Comparison of ENCODE assay signal across 18 cellular contexts in genomic region chr9:23790341-23791260, GRCh38. TPM values are rescaled to one million over a fixed set of nuclear protein-coding genes. Genes with fewer than 3 reads are reported as not detected.
DNase-seq lines count a peak whose midpoint lies in the region; ATAC-seq and TF ChIP-seq lines count a peak whose summit lies in the region.
"Had no signal": no experiment of that assay in that cellular context is flagged by ENCODE, and none has a peak within 500 bp of the region (broad histone marks: within the 10 kb centered on the region; RNA-seq: fewer than 3 reads in every experiment).

No MANE protein-coding gene starts in this region.

- WGBS in smooth muscle cell (ENCODE audit: low lambda C conversion rate), result 76% methylated on average over 9 of the region's 9 CpGs

- no peaks in the 10 kb centered on the region for H3K36me3 ChIP-seq in HEK293 (ENCODE audit: control insufficient read depth in 2 of 2, insufficient read depth in 1 of 2, low read length in 2 of 2)
- no peaks in the 10 kb centered on the region for H3K36me3 ChIP-seq in smooth muscle cell (ENCODE audit: low read depth)
- no peaks in the 10 kb centered on the region for H3K36me3 ChIP-seq in left lung
- H3K36me3 ChIP-seq: BE2C had no signal

- no peak overlapping the region for H3K4me2 ChIP-seq in smooth muscle cell
- H3K4me2 ChIP-seq: A549 had no signal

- H3K4me1 ChIP-seq in HEK293 (ENCODE audit: control insufficient read depth, insufficient read depth, low read length) (peaks cover 17% of the 10 kb centered on the region), smooth muscle cell (ENCODE audit: low read depth) (no peaks in the 10 kb centered on the region), left lung (no peaks in the 10 kb centered on the region)
- H3K4me1 ChIP-seq: A549, BE2C had no signal

- H3K27me3 Mint-ChIP-seq in glutamatergic neuron (ENCODE audit: unreplicated experiment), result peaks cover 6% of the 10 kb centered on the region
- H3K27me3 Mint-ChIP-seq in neural crest cell (ENCODE audit: low read depth), result no peaks in the 10 kb centered on the region
- no peaks in the 10 kb centered on the region for H3K27me3 Mint-ChIP-seq in CD4-positive, alpha-beta T cell

- H3K79me2 ChIP-seq in smooth muscle cell (ENCODE audit: low read depth), result no peaks in the 10 kb centered on the region

- no peak overlapping the region for H3K9ac ChIP-seq in smooth muscle cell (ENCODE audit: low read depth)

- DNase-seq in M059J (ENCODE audit: low read depth) (peak; percentile 32), glutamatergic neuron (no peak), neural crest cell (ENCODE audit: low read depth, low spot score) (no peak), smooth muscle cell (lab: John Stamatoyannopoulos, UW; ENCODE audit: unreplicated experiment) (no peak), left lung (no peak)
- no peak for DNase-seq in CD4-positive, alpha-beta T cell
- DNase-seq: BE2C; CD8-positive, alpha-beta T cell; COR-L47; DMS153; DMS79 treated with DMSO at 0.1 percent for 48 hours; EL; IMR-90 had no signal

- H4K20me1 ChIP-seq in smooth muscle cell (ENCODE audit: low read depth), result no peaks in the 10 kb centered on the region

- H3K4me3 Mint-ChIP-seq in glutamatergic neuron (ENCODE audit: unreplicated experiment) (peak overlapping the region; percentile 21), neural crest cell (no peak overlapping the region)
- no peak overlapping the region for H3K4me3 Mint-ChIP-seq in CD4-positive, alpha-beta T cell
- H3K4me3 Mint-ChIP-seq: CD8-positive, alpha-beta T cell had no signal

- H3K27ac ChIP-seq in HEK293 (ENCODE audit: extremely low read depth, low read depth, low read length) (peak overlapping the region; percentile 32), smooth muscle cell (ENCODE audit: low read depth) (no peak overlapping the region), left lung (no peak overlapping the region)
- no peak overlapping the region for H3K27ac ChIP-seq in CD4-positive, alpha-beta T cell (ENCODE audit: low read depth, low read length)
- H3K27ac ChIP-seq: A549, C4-2B had no signal

- TF ChIP-seq CTCF in HEK293 (tag by site-specific recombination; IDR thresholded peaks at IDR 0.05) (no peak), glutamatergic neuron (IDR thresholded peaks at IDR 0.05; ENCODE audit: partially characterized antibody, unreplicated experiment) (no peak), neural crest cell (conservative IDR thresholded peaks at IDR 0.05) (no peak), smooth muscle cell (IDR thresholded peaks at IDR 0.05; ENCODE audit: borderline replicate concordance, insufficient read depth, poor library complexity, severe bottlenecking) (no peak), left lung (IDR thresholded peaks at IDR 0.05) (no peak)
- TF ChIP-seq CTCF in CD4-positive, alpha-beta T cell (IDR thresholded peaks at IDR 0.05), result no peak

- no peaks in the 10 kb centered on the region for H3K9me3 ChIP-seq in HEK293 (ENCODE audit: control insufficient read depth, insufficient read depth, low read depth, low read length)
- no peaks in the 10 kb centered on the region for H3K9me3 ChIP-seq in smooth muscle cell (replicated peaks; ENCODE audit: low read depth)
- H3K9me3 ChIP-seq in CD4-positive, alpha-beta T cell (ENCODE audit: control insufficient read depth, low read length), result peaks cover 4% of the 10 kb centered on the region
- no peaks in the 10 kb centered on the region for H3K9me3 ChIP-seq in left lung
- H3K9me3 ChIP-seq: A549, BE2C had no signal

- no peak overlapping the region for H2AFZ ChIP-seq in smooth muscle cell (ENCODE audit: low read depth)

- H3K36me3 Mint-ChIP-seq in glutamatergic neuron (ENCODE audit: unreplicated experiment) (no peaks in the 10 kb centered on the region), neural crest cell (ENCODE audit: low read depth) (no peaks in the 10 kb centered on the region)
- no peaks in the 10 kb centered on the region for H3K36me3 Mint-ChIP-seq in CD4-positive, alpha-beta T cell (ENCODE audit: low read depth)
- H3K36me3 Mint-ChIP-seq: CD8-positive, alpha-beta T cell had no signal

- no peak overlapping the region for H3K4me3 ChIP-seq in HEK293 (ENCODE audit: low read depth, low read length)
- no peak overlapping the region for H3K4me3 ChIP-seq in smooth muscle cell
- no peak overlapping the region for H3K4me3 ChIP-seq in left lung
- H3K4me3 ChIP-seq: A549 had no signal

- ATAC-seq in CD4-positive, alpha-beta T cell (ENCODE audit: poor library complexity), result no peak
- no peak for ATAC-seq in left lung
- ATAC-seq: A549; CD8-positive, alpha-beta T cell; HCT116 had no signal

- POLR2A ChIA-PET in HEK293 (lab: Yijun Ruan, JAX), result interaction anchor here (2.4 kb wide), 1 partner anchor 31 kb away, joined by 11 read pairs; no protein-coding TSS in a partner anchor
- POLR2A ChIA-PET in CD4-positive, alpha-beta T cell (lab: Charles Lee), result no interaction called here

- intact Hi-C loops in CD4-positive, alpha-beta T cell (cut with DNase I, micrococcal nuclease), result no loop called here
- intact Hi-C loops in left lung (cut with DNase I), result no loop called here

- no peaks in the 10 kb centered on the region for H3K27me3 ChIP-seq in smooth muscle cell (ENCODE audit: low read depth)
- H3K27me3 ChIP-seq in CD4-positive, alpha-beta T cell (ENCODE audit: control insufficient read depth, insufficient read depth, low read length), result no peaks in the 10 kb centered on the region
- no peaks in the 10 kb centered on the region for H3K27me3 ChIP-seq in left lung
- H3K27me3 ChIP-seq: BE2C had no signal

- H3K4me1 Mint-ChIP-seq in glutamatergic neuron (ENCODE audit: low read depth, unreplicated experiment) (peaks cover 33% of the 10 kb centered on the region), neural crest cell (peaks cover 7% of the 10 kb centered on the region)
- H3K4me1 Mint-ChIP-seq in CD4-positive, alpha-beta T cell (ENCODE audit: low read depth), result no peaks in the 10 kb centered on the region

- CTCF ChIA-PET in HEK293 (lab: Yijun Ruan, JAX), result no interaction called here
- CTCF ChIA-PET in CD4-positive, alpha-beta T cell (lab: Charles Lee), result no interaction called here

- H3K9me3 Mint-ChIP-seq in glutamatergic neuron (ENCODE audit: unreplicated experiment) (peaks cover 5% of the 10 kb centered on the region), neural crest cell (no peaks in the 10 kb centered on the region)
- H3K9me3 Mint-ChIP-seq in CD4-positive, alpha-beta T cell, result no peaks in the 10 kb centered on the region

- H3F3A ChIP-seq in smooth muscle cell (ENCODE audit: low read depth), result no peaks in the 10 kb centered on the region

- H3K27ac Mint-ChIP-seq in glutamatergic neuron (ENCODE audit: unreplicated experiment), result peak overlapping the region; percentile 49
- peak overlapping the region; percentile 22 for H3K27ac Mint-ChIP-seq in neural crest cell (ENCODE audit: unreplicated experiment)
- H3K27ac Mint-ChIP-seq in CD4-positive, alpha-beta T cell, result no peak overlapping the region
- H3K27ac Mint-ChIP-seq: CD8-positive, alpha-beta T cell had no signal

TF ChIP-seq in HEK293, 187 proteins besides CTCF, POLR2A, EP300 and RAD21 (continues in another document):
- no peak for TF ChIP-seq ZSCAN4 (tag by site-specific recombination; IDR thresholded peaks at IDR 0.05)
- TF ChIP-seq PRDM1 (tag by site-specific recombination; IDR thresholded peaks at IDR 0.05), result 0 out of 2 replicates have a peak, but pooled peaks have one; percentile 28
- TF ChIP-seq ZNF248 (tag by site-specific recombination; IDR thresholded peaks at IDR 0.05), result no peak
- peak; percentile 31; the same call in 1 of the 2 replicates for TF ChIP-seq ZXDB (tag by site-specific recombination; IDR thresholded peaks at IDR 0.05)

RNA-seq across cellular contexts. Expression of gene ELAVL2, which starts 35.4 kb away (rescaled TPM):
- 15.0 and 21.6 TPM in 2 replicates for total RNA-seq in M059J (2014; rRNA removed; shearing (Covaris generic))
- total RNA-seq in glutamatergic neuron (ENCODE audit: unreplicated experiment) (384 TPM), neural crest cell (26.0 and 31.3 TPM in 2 replicates), smooth muscle cell (3.5 and 5.6 TPM in 2 replicates), left lung (under 1 TPM in 1 of 2 donors, not detected in 1; 0.35 TPM)
- 2.3 TPM in 1 of 2 replicates, not detected in the other for polyA plus RNA-seq in smooth muscle cell
- not detected for total RNA-seq in CD4-positive, alpha-beta T cell
- total RNA-seq: CD8-positive, alpha-beta T cell; HT-29 had no signal
- polyA plus RNA-seq: IMR-90 had no signal

Comparison
In these comparisons a context has a peak if more than half of its experiments do, and no peak if none do; other contexts are left out.
1. RNA of gene ELAVL2, which starts 35.4 kb away (total RNA-seq): 384 TPM in glutamatergic neuron (single experiment); 26.0 to 31.3 TPM in neural crest cell, 15.0 to 21.6 TPM in M059J, 3.5 to 5.6 TPM in smooth muscle cell, 0.35 TPM in left lung and not detected in CD4-positive, alpha-beta T cell; every median in the first group is over 10 times any median in the second.